ENCODE assay signal across 23 cellular contexts in the genomic region with DNA sequence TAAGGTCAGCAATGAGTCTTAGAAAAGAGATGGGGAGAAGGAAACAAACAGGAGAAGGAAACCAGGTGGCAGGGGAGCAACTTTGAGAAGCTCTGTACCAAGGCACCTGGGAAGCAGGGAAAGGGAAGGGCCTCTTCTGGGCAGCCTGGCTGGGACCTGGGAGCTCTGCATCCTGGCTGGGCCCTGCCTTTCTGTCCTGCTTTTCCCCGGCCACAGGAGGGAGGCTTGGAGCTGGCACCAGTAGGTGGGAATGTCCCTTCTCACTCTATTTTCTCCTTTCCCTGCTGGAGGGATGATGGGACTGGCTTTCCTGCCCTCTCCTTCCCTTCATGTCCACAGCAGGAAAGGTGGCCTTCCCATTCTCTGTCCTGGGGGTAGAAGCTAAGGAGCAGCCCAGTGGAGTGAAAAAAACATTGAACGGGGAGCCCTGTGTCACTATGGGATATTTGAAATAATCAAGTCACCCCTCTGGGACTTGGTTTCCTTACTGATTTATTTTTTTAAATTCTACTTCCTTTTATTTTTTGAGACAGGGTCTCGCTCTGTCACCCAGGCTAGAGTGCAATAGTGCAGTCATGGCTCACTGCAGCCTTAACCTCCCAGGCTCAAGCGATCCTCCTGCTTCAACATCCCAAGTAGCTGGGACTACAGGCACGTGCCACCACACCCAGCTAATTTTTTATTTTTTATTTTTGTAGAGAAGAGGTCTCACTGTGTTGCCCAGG. TPM values are rescaled to one million over a fixed set of nuclear protein-coding genes. Genes with fewer than 3 reads are reported as not detected.
DNase-seq lines count a peak whose midpoint lies in the region; ATAC-seq, FAIRE-seq and TF ChIP-seq lines count a peak whose summit lies in the region.
"Had no signal": no experiment of that assay in that cellular context is flagged by ENCODE, and none has a peak within 500 bp of the region (broad histone marks: within the 10 kb centered on the region; RNA-seq: fewer than 3 reads in every experiment).

No MANE protein-coding gene starts in this region.

- FAIRE-seq in bronchial epithelial cell (lab: Jason Lieb, UNC): no peak

- H3K9me3 Mint-ChIP-seq in memory B cell: no peaks in the 10 kb centered on the region
- H3K9me3 Mint-ChIP-seq: activated naive CD8-positive, alpha-beta T cell treated with anti-CD3 and anti-CD28 coated beads, Interleukin-2, amount 50 U/mL, for 24 hours; stimulated activated naive B cell treated with anti-CD40 and anti-IgM and Interleukin-4, amounts not matched to agents 10 μg/mL and 1 μg/mL and 100 μg/mL, for 72 hours had no signal

- no peak overlapping the region for H3K9ac ChIP-seq in HCT116 (ENCODE audit: low read length)
- H3K9ac ChIP-seq: GM23248 had no signal

- H3K36me3 ChIP-seq in BE2C (no peaks in the 10 kb centered on the region), HCT116 (ENCODE audit: control insufficient read depth in 1 of 2, insufficient read depth in 2 of 2, low read length in 2 of 2) (no peaks in the 10 kb centered on the region), bronchial epithelial cell (ENCODE audit: control insufficient read depth, insufficient read depth, low read length) (no peaks in the 10 kb centered on the region)
- H3K36me3 ChIP-seq: left ventricle myocardium inferior, tibial nerve had no signal

- no peak overlapping the region for H3K27ac ChIP-seq in HCT116 (ENCODE audit: low read depth, low read length)
- H3K27ac ChIP-seq: GM23248, left ventricle myocardium inferior, PC-9, SK-N-MC, tibial nerve had no signal

- peaks cover 26% of the 10 kb centered on the region for H3K27me3 Mint-ChIP-seq in memory B cell

- no peak overlapping the region for H3K4me3 Mint-ChIP-seq in memory B cell
- H3K4me3 Mint-ChIP-seq: activated naive CD8-positive, alpha-beta T cell treated with anti-CD3 and anti-CD28 coated beads, Interleukin-2, amount 50 U/mL, for 24 hours; stimulated activated naive B cell treated with anti-CD40 and anti-IgM and Interleukin-4, amounts not matched to agents 10 μg/mL and 1 μg/mL and 100 μg/mL, for 72 hours had no signal

- TF ChIP-seq POLR2A in HCT116 (IDR thresholded peaks at IDR 0.05; ENCODE audit: borderline replicate concordance, extremely low read depth, insufficient read depth, insufficient read length): no peak

- no TSS peak for BruUV-seq in HCT116 (replicated peaks; lab: Mats Ljungman, UMichigan)

- no peaks in the 10 kb centered on the region; the same call in 1 of the 2 replicates for H3K4me1 ChIP-seq in BE2C
- peaks cover 28 to 49% of the 10 kb centered on the region in 2 experiments for H3K4me1 ChIP-seq in HCT116 (ENCODE audit: control insufficient read depth in 1 of 2, insufficient read depth in 2 of 2, low read length in 2 of 2)

- TF ChIP-seq CTCF in BE2C (IDR thresholded peaks at IDR 0.05; ENCODE audit: low read depth, low read length) (peak; percentile 27; the same call in 1 of the 2 replicates), HCT116 (IDR thresholded peaks at IDR 0.05 in 2 of 3, conservative IDR thresholded peaks at IDR 0.05 in 1 of 3; ENCODE audit: borderline replicate concordance in 1 of 3, insufficient read depth in 1 of 3, low read depth in 2 of 3, low read length in 2 of 3) (peak in 1 of 3 experiments; percentile 38; a peak in 2 of 6 replicates), bronchial epithelial cell (IDR thresholded peaks at IDR 0.05; ENCODE audit: insufficient read depth, low read length, severe bottlenecking) (peak; percentile 13)

- H2AFZ ChIP-seq in HCT116 (ENCODE audit: low read depth, low read length, poor library complexity, severe bottlenecking): no peak overlapping the region
- H2AFZ ChIP-seq: GM23248, PC-9 had no signal

- POLR2A ChIA-PET in HCT116 (lab: Charles Lee): interaction anchor here (0.8 to 1.4 kb wide), 3 partner anchors 21 to 55 kb away, joined by 4 to 8 read pairs (median 5); no protein-coding TSS in a partner anchor

- no peak overlapping the region for H3K4me2 ChIP-seq in HCT116 (ENCODE audit: low read length)
- H3K4me2 ChIP-seq: PC-9 had no signal

- no peak overlapping the region for H3K27ac Mint-ChIP-seq in memory B cell
- H3K27ac Mint-ChIP-seq: activated naive CD8-positive, alpha-beta T cell treated with anti-CD3 and anti-CD28 coated beads, Interleukin-2, amount 50 U/mL, for 24 hours; stimulated activated naive B cell treated with anti-CD40 and anti-IgM and Interleukin-4, amounts not matched to agents 10 μg/mL and 1 μg/mL and 100 μg/mL, for 72 hours had no signal

- intact Hi-C loops in HCT116 (cut with micrococcal nuclease): no loop called here

- no peaks in the 10 kb centered on the region for H3K9me3 ChIP-seq in BE2C
- H3K9me3 ChIP-seq in HCT116 (ENCODE audit: control insufficient read depth in 1 of 2, insufficient read depth in 1 of 2, low read depth in 1 of 2, low read length in 2 of 2): no peaks in the 10 kb centered on the region
- H3K9me3 ChIP-seq: left ventricle myocardium inferior, tibial nerve had no signal

- RAD21 ChIA-PET in HCT116 (lab: Charles Lee; ENCODE audit: low non-redundant PET in 1 of 2, low total read pairs in 2 of 2, uncharacterized antibody in 2 of 2, unreplicated experiment in 2 of 2): interaction anchor here in 1 of 2 experiments (0.9 kb wide), 1 partner anchor 178 kb away, joined by 3 read pairs; the partner anchor contains the start of gene NTRK1

- H3K4me3 ChIP-seq in BE2C (ENCODE audit: low read depth, low read length): no peak overlapping the region
- no peak overlapping the region for H3K4me3 ChIP-seq in HCT116 (replicated peaks in 1 of 2; ENCODE audit: low read depth in 1 of 2, low read length in 2 of 2)
- H3K4me3 ChIP-seq in bronchial epithelial cell (ENCODE audit: low read depth, low read length): no peak overlapping the region
- H3K4me3 ChIP-seq: GM23248, left ventricle myocardium inferior, PC-9, SK-N-MC, tibial nerve had no signal

- ATAC-seq in HCT116 (peak; percentile 55), memory B cell (ENCODE audit: low read depth) (peak; percentile 29)
- ATAC-seq: activated naive CD8-positive, alpha-beta T cell treated with anti-CD3 and anti-CD28 coated beads, Interleukin-2, amount 50 U/mL, for 24 hours; esophagus mucosa; right cardiac atrium; stimulated activated naive B cell treated with anti-CD40 and anti-IgM and Interleukin-4, amounts not matched to agents 10 μg/mL and 1 μg/mL and 100 μg/mL, for 72 hours had no signal

- TF ChIP-seq RAD21 in HCT116 (IDR thresholded peaks at IDR 0.05; ENCODE audit: low read depth): no peak

- H3K27me3 ChIP-seq in BE2C (no peaks in the 10 kb centered on the region), HCT116 (ENCODE audit: insufficient read depth, low read length) (no peaks in the 10 kb centered on the region), bronchial epithelial cell (ENCODE audit: control insufficient read depth, insufficient read depth, low read length) (peaks cover 6% of the 10 kb centered on the region)

- no peaks in the 10 kb centered on the region for H3K79me2 ChIP-seq in HCT116 (ENCODE audit: insufficient read depth, low read length)

- H3K9me2 ChIP-seq in HCT116 (ENCODE audit: insufficient read depth): no peaks in the 10 kb centered on the region

- no peak for DNase-seq in BE2C
- DNase-seq in HCT116 (ENCODE audit: low read depth, low spot score): no peak
- DNase-seq in bronchial epithelial cell (ENCODE audit: low read depth): no peak
- DNase-seq in memory B cell (ENCODE audit: low spot score in 2 of 2): no peak
- DNase-seq in stimulated activated CD4-positive, alpha-beta T cell treated with anti-CD3 and anti-CD28 coated beads, Interleukin-1b, Interleukin-23, amount 100 ng/mL, for 48 hours: no peak
- DNase-seq in SKM-1 treated with dmso at 0.1 percent for 144 hours (lab: John Stamatoyannopoulos, UW; ENCODE audit: unreplicated experiment): no peak
- DNase-seq in NCI-H2081 treated with DMSO at 0.1 percent for 48 hours (lab: John Stamatoyannopoulos, UW): no peak
- DNase-seq in NOMO-1 treated with DMSO at 0.1 percent for 48 hours (lab: John Stamatoyannopoulos, UW; ENCODE audit: unreplicated experiment): no peak
- DNase-seq: activated naive CD8-positive, alpha-beta T cell treated with anti-CD3 and anti-CD28 coated beads, Interleukin-2, amount 50 U/mL, for 24 hours; COR-L47; GM23248; left ventricle myocardium inferior; NCI-H146; NCI-H2171 treated with DMSO at 0.1 percent for 48 hours; nucleus accumbens; PC-9; stimulated activated naive B cell treated with anti-CD40 and anti-IgM and Interleukin-4, amounts not matched to agents 10 μg/mL and 1 μg/mL and 100 μg/mL, for 72 hours; T-helper 9 cell had no signal

- H3K4me1 Mint-ChIP-seq in memory B cell: peaks cover 15% of the 10 kb centered on the region

- no peaks in the 10 kb centered on the region for H4K20me1 ChIP-seq in HCT116 (ENCODE audit: insufficient read depth)

- CTCF ChIA-PET in HCT116 (lab: Charles Lee): interaction anchor here (0.9 to 2.6 kb wide), 5 partner anchors 11 to 178 kb away, joined by 3 to 13 read pairs (median 9); partner anchors contain the start of genes CRABP2 and NTRK1

- no peaks in the 10 kb centered on the region for H3K36me3 Mint-ChIP-seq in memory B cell
- H3K36me3 Mint-ChIP-seq: stimulated activated naive B cell treated with anti-CD40 and anti-IgM and Interleukin-4, amounts not matched to agents 10 μg/mL and 1 μg/mL and 100 μg/mL, for 72 hours had no signal

TF ChIP-seq in HCT116, 20 proteins besides CTCF, POLR2A, EP300 and RAD21 (continues in another document):
- TF ChIP-seq FOSL1 (IDR thresholded peaks at IDR 0.05; ENCODE audit: low read depth) (no peak), POLR2AphosphoS5 (IDR thresholded peaks at IDR 0.05; ENCODE audit: low read depth, low read length) (no peak)
- TF ChIP-seq, protein P1, sequence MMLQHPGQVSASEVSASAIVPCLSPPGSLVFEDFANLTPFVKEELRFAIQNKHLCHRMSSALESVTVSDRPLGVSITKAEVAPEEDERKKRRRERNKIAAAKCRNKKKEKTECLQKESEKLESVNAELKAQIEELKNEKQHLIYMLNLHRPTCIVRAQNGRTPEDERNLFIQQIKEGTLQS (IDR thresholded peaks at IDR 0.05): no peak

RNA-seq across cellular contexts. Expression of gene NES, which starts 5.1 kb away (rescaled TPM):
- polyA plus RNA-seq in BE2C (2012; ENCODE audit: insufficient read depth, insufficient read length, low read depth): 22.3 TPM
- total RNA-seq in HCT116 (2021; ENCODE audit: unreplicated experiment) (8.4 TPM), bronchial epithelial cell (under 0.01 TPM in 1 of 2 replicates, not detected in the other)
- polyA plus RNA-seq in HCT116 (2012): 3.6 and 5.2 TPM in 2 replicates

RNA-seq across cellular contexts. Expression of gene CRABP2, which starts 23.1 kb away (rescaled TPM):
- 39.0 TPM for polyA plus RNA-seq in BE2C (2012; ENCODE audit: insufficient read depth, insufficient read length, low read depth)
- total RNA-seq in HCT116 (2021; ENCODE audit: unreplicated experiment) (209 TPM), bronchial epithelial cell (5.3 and 112 TPM in 2 replicates)
- polyA plus RNA-seq in HCT116 (2012): 360 and 403 TPM in 2 replicates
- total RNA-seq: dermis microvascular lymphatic vessel endothelial cell had no signal

RNA-seq across cellular contexts. Expression of gene BCAN, which starts 40.4 kb away (rescaled TPM):
- 7.8 TPM for polyA plus RNA-seq in BE2C (2012; ENCODE audit: insufficient read depth, insufficient read length, low read depth)
- total RNA-seq in HCT116 (2021; ENCODE audit: unreplicated experiment): not detected
- polyA plus RNA-seq in HCT116 (2012): 0.23 and 0.26 TPM in 2 replicates
- not detected in 2 replicates for total RNA-seq in bronchial epithelial cell
- total RNA-seq: dermis microvascular lymphatic vessel endothelial cell, esophagus mucosa, GM23248, PC-9, tibial nerve had no signal
- polyA plus RNA-seq: GM23248 had no signal

RNA-seq across cellular contexts. Expression of gene METTL25B, which starts 45.9 kb away (rescaled TPM):
- polyA plus RNA-seq in BE2C (2012; ENCODE audit: insufficient read depth, insufficient read length, low read depth): 47.1 TPM
- total RNA-seq in HCT116 (2021; ENCODE audit: unreplicated experiment): 36.5 TPM
- 32.6 and 39.7 TPM in 2 replicates for polyA plus RNA-seq in HCT116 (2012)
- total RNA-seq in bronchial epithelial cell: 14.7 and 20.2 TPM in 2 replicates

RNA-seq across cellular contexts. Expression of gene ISG20L2, which starts 46.2 kb away (rescaled TPM):
- 100 TPM for polyA plus RNA-seq in BE2C (2012; ENCODE audit: insufficient read depth, insufficient read length, low read depth)
- total RNA-seq in HCT116 (2021; ENCODE audit: unreplicated experiment) (41.7 TPM), bronchial epithelial cell (7.9 and 10.6 TPM in 2 replicates)
- polyA plus RNA-seq in HCT116 (2012): 19.9 and 23.3 TPM in 2 replicates
